ENCODE assay signal across 2 cellular contexts in the genomic region with DNA sequence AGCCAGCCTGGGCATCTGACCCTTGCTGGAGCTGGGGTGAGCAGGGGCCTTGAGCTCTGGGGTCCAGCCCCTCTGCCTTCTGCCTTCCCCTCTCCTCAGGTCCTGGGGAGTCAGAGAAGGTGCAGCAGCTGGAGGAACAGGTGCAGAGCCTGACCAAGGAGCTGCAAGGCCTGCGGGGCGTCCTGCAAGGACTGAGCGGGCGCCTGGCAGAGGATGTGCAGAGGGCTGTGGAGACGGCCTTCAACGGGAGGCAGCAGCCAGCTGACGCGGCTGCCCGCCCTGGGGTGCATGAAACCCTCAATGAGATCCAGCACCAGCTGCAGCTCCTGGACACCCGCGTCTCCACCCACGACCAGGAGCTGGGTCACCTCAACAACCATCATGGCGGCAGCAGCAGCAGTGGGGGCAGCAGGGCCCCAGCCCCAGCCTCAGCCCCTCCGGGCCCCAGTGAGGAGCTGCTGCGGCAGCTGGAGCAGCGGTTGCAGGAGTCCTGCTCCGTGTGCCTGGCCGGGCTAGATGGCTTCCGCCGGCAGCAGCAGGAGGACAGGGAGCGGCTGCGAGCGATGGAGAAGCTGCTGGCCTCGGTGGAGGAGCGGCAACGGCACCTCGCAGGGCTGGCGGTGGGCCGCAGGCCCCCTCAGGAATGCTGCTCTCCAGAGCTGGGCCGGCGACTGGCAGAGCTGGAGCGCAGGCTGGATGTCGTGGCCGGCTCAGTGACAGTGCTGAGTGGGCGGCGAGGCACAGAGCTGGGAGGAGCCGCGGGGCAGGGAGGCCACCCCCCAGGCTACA.
TF ChIP-seq lines count a peak whose summit lies in the region.

No MANE protein-coding gene starts in this region.

TF ChIP-seq in HCT116, 20 proteins besides CTCF, POLR2A, EP300 and RAD21:
- TF ChIP-seq YY1 (IDR thresholded peaks at IDR 0.05; ENCODE audit: extremely low read depth, insufficient replicate concordance, low read depth, low read length): no peak

TF ChIP-seq in H1, 55 proteins besides CTCF, POLR2A, EP300 and RAD21:
- TF ChIP-seq TEAD4 (IDR thresholded peaks at IDR 0.05; ENCODE audit: low read depth, low read length): no peak
- TF ChIP-seq RFX5 (IDR thresholded peaks at IDR 0.05; ENCODE audit: borderline replicate concordance, low read depth, low read length): no peak
- TF ChIP-seq FOSL1 (IDR thresholded peaks at IDR 0.05; ENCODE audit: insufficient read depth, low read depth, low read length): no peak
- no peak for TF ChIP-seq EGR1 (IDR thresholded peaks at IDR 0.05; ENCODE audit: borderline replicate concordance, low read depth, low read length)
- no peak for TF ChIP-seq EZH2 (IDR thresholded peaks at IDR 0.05; ENCODE audit: low read depth, low read length, severe bottlenecking)
- no peak for TF ChIP-seq ZNF274 (IDR thresholded peaks at IDR 0.05; ENCODE audit: borderline replicate concordance, extremely low read depth, low read length)
- TF ChIP-seq SUZ12 (IDR thresholded peaks at IDR 0.05; ENCODE audit: low read length): no peak
- TF ChIP-seq, protein P1, sequence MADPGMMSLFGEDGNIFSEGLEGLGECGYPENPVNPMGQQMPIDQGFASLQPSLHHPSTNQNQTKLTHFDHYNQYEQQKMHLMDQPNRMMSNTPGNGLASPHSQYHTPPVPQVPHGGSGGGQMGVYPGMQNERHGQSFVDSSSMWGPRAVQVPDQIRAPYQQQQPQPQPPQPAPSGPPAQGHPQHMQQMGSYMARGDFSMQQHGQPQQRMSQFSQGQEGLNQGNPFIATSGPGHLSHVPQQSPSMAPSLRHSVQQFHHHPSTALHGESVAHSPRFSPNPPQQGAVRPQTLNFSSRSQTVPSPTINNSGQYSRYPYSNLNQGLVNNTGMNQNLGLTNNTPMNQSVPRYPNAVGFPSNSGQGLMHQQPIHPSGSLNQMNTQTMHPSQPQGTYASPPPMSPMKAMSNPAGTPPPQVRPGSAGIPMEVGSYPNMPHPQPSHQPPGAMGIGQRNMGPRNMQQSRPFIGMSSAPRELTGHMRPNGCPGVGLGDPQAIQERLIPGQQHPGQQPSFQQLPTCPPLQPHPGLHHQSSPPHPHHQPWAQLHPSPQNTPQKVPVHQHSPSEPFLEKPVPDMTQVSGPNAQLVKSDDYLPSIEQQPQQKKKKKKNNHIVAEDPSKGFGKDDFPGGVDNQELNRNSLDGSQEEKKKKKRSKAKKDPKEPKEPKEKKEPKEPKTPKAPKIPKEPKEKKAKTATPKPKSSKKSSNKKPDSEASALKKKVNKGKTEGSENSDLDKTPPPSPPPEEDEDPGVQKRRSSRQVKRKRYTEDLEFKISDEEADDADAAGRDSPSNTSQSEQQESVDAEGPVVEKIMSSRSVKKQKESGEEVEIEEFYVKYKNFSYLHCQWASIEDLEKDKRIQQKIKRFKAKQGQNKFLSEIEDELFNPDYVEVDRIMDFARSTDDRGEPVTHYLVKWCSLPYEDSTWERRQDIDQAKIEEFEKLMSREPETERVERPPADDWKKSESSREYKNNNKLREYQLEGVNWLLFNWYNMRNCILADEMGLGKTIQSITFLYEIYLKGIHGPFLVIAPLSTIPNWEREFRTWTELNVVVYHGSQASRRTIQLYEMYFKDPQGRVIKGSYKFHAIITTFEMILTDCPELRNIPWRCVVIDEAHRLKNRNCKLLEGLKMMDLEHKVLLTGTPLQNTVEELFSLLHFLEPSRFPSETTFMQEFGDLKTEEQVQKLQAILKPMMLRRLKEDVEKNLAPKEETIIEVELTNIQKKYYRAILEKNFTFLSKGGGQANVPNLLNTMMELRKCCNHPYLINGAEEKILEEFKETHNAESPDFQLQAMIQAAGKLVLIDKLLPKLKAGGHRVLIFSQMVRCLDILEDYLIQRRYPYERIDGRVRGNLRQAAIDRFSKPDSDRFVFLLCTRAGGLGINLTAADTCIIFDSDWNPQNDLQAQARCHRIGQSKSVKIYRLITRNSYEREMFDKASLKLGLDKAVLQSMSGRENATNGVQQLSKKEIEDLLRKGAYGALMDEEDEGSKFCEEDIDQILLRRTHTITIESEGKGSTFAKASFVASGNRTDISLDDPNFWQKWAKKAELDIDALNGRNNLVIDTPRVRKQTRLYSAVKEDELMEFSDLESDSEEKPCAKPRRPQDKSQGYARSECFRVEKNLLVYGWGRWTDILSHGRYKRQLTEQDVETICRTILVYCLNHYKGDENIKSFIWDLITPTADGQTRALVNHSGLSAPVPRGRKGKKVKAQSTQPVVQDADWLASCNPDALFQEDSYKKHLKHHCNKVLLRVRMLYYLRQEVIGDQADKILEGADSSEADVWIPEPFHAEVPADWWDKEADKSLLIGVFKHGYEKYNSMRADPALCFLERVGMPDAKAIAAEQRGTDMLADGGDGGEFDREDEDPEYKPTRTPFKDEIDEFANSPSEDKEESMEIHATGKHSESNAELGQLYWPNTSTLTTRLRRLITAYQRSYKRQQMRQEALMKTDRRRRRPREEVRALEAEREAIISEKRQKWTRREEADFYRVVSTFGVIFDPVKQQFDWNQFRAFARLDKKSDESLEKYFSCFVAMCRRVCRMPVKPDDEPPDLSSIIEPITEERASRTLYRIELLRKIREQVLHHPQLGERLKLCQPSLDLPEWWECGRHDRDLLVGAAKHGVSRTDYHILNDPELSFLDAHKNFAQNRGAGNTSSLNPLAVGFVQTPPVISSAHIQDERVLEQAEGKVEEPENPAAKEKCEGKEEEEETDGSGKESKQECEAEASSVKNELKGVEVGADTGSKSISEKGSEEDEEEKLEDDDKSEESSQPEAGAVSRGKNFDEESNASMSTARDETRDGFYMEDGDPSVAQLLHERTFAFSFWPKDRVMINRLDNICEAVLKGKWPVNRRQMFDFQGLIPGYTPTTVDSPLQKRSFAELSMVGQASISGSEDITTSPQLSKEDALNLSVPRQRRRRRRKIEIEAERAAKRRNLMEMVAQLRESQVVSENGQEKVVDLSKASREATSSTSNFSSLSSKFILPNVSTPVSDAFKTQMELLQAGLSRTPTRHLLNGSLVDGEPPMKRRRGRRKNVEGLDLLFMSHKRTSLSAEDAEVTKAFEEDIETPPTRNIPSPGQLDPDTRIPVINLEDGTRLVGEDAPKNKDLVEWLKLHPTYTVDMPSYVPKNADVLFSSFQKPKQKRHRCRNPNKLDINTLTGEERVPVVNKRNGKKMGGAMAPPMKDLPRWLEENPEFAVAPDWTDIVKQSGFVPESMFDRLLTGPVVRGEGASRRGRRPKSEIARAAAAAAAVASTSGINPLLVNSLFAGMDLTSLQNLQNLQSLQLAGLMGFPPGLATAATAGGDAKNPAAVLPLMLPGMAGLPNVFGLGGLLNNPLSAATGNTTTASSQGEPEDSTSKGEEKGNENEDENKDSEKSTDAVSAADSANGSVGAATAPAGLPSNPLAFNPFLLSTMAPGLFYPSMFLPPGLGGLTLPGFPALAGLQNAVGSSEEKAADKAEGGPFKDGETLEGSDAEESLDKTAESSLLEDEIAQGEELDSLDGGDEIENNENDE (IDR thresholded peaks at IDR 0.05; ENCODE audit: insufficient replicate concordance, low read length): no peak
- no peak for TF ChIP-seq JUN (IDR thresholded peaks at IDR 0.05; ENCODE audit: low read depth, low read length)
- no peak for TF ChIP-seq GABPA (IDR thresholded peaks at IDR 0.05; ENCODE audit: borderline replicate concordance, insufficient read depth, low read length)
- no peak for TF ChIP-seq SIRT6 (IDR thresholded peaks at IDR 0.05; ENCODE audit: low read length)
